In genomic region chr10:133200621-133201031, GRCh38 we compare ENCODE assay signal across 31 cellular contexts. TPM values are rescaled to one million over a fixed set of nuclear protein-coding genes. Genes with fewer than 3 reads are reported as not detected.
"Had no signal": no experiment of that assay in that cellular context is flagged by ENCODE, and none has a peak within 500 bp of the region (broad histone marks: within the 10 kb centered on the region; RNA-seq: fewer than 3 reads in every experiment).

No MANE protein-coding gene starts in this region.

- H3K4me1 ChIP-seq: ascending aorta, breast epithelium, esophagus muscularis mucosa, foreskin keratinocyte, gastrocnemius medialis had no signal

- FAIRE-seq: colon had no signal

- DNase-seq: activated CD4-positive, alpha-beta memory T cell treated with anti-CD3 and anti-CD28 coated beads, Interleukin-2, amount 10 ng/mL, durations not matched to agents 7 days and 5 days; activated CD4-positive, alpha-beta T cell treated with anti-CD3 and anti-CD28 coated beads for 1 hour; activated CD4-positive, alpha-beta T cell treated with anti-CD3 and anti-CD28 coated beads for 4 hours; activated CD4-positive, alpha-beta T cell treated with anti-CD3 and anti-CD28 coated beads, Interleukin-2, amount 10 ng/mL, durations not matched to agents 7 days and 5 days; activated CD4-positive, alpha-beta T cell treated with anti-CD3 and anti-CD28 coated beads, Interleukin-2, amount 50 U/mL, for 4 hours; activated CD8-positive, alpha-beta memory T cell treated with anti-CD3 and anti-CD28 coated beads, Interleukin-2, amount 50 U/mL, for 48 hours; activated gamma-delta T cell; activated naive CD4-positive, alpha-beta T cell; activated naive CD4-positive, alpha-beta T cell treated with anti-CD3 and anti-CD28 coated beads, Interleukin-2, amount 10 ng/mL, durations not matched to agents 7 days and 5 days; activated naive CD8-positive, alpha-beta T cell treated with anti-CD3 and anti-CD28 coated beads, Interleukin-2, amount 10 ng/mL, durations not matched to agents 7 days and 5 days; activated T-cell treated with anti-CD3 and anti-CD28 coated beads for 4 hours; activated T-cell treated with anti-CD3 and anti-CD28 coated beads, Interleukin-2, amount 50 U/mL, for 24 hours; activated T-cell treated with anti-CD3 and anti-CD28 coated beads, Interleukin-2, amount 50 U/mL, for 72 hours; cortex of kidney; dermis blood vessel endothelial cell; effector CD4-positive, alpha-beta T cell; effector memory CD8-positive, alpha-beta T cell; erythroblast; foreskin keratinocyte; gastrocnemius medialis; T-helper 2 cell had no signal

- H3K36me3 Mint-ChIP-seq: activated naive CD4-positive, alpha-beta T cell treated with anti-CD3 and anti-CD28 coated beads, Interleukin-2, amount 10 ng/mL, durations not matched to agents 7 days and 5 days; activated naive CD4-positive, alpha-beta T cell treated with anti-CD3 and anti-CD28 coated beads, Interleukin-2, amount 50 U/mL, for 72 hours; activated naive CD8-positive, alpha-beta T cell treated with anti-CD3 and anti-CD28 coated beads, Interleukin-2, amount 10 ng/mL, durations not matched to agents 7 days and 5 days; brain had no signal

- H3K4me3 ChIP-seq: ascending aorta, breast epithelium, cardiac muscle cell, esophagus muscularis mucosa, gastrocnemius medialis had no signal

- H3K9me3 ChIP-seq: ascending aorta, breast epithelium, esophagus muscularis mucosa, gastrocnemius medialis had no signal

- H3K27ac ChIP-seq: ascending aorta, breast epithelium, cardiac muscle cell, esophagus muscularis mucosa, foreskin keratinocyte, gastrocnemius medialis had no signal

- H3K4me3 Mint-ChIP-seq: activated CD4-positive, alpha-beta memory T cell treated with anti-CD3 and anti-CD28 coated beads, Interleukin-2, amount 10 ng/mL, durations not matched to agents 7 days and 5 days; activated CD4-positive, alpha-beta T cell treated with anti-CD3 and anti-CD28 coated beads, Interleukin-2, amount 10 ng/mL, durations not matched to agents 7 days and 5 days; activated naive CD4-positive, alpha-beta T cell treated with anti-CD3 and anti-CD28 coated beads, Interleukin-2, amount 10 ng/mL, durations not matched to agents 7 days and 5 days; activated naive CD8-positive, alpha-beta T cell treated with anti-CD3 and anti-CD28 coated beads, Interleukin-2, amount 10 ng/mL, durations not matched to agents 7 days and 5 days; activated T-cell treated with anti-CD3 and anti-CD28 coated beads, Interleukin-2, amount 50 U/mL, for 24 hours; activated T-cell treated with anti-CD3 and anti-CD28 coated beads, Interleukin-2, amount 50 U/mL, for 72 hours; brain; central memory CD8-positive, alpha-beta T cell; effector memory CD8-positive, alpha-beta T cell had no signal

- ATAC-seq: activated naive CD4-positive, alpha-beta T cell treated with anti-CD3 and anti-CD28 coated beads, Interleukin-2, amount 50 U/mL, for 72 hours; activated T-cell treated with anti-CD3 and anti-CD28 coated beads, Interleukin-2, amount 50 U/mL, for 72 hours; effector memory CD8-positive, alpha-beta T cell; foreskin keratinocyte; gastrocnemius medialis had no signal

- H3K27me3 ChIP-seq: ascending aorta, cardiac muscle cell, foreskin keratinocyte had no signal

- H3K27me3 Mint-ChIP-seq: activated CD4-positive, alpha-beta memory T cell treated with anti-CD3 and anti-CD28 coated beads, Interleukin-2, amount 10 ng/mL, durations not matched to agents 7 days and 5 days; activated CD4-positive, alpha-beta T cell treated with anti-CD3 and anti-CD28 coated beads, Interleukin-2, amount 10 ng/mL, durations not matched to agents 7 days and 5 days; activated naive CD4-positive, alpha-beta T cell treated with anti-CD3 and anti-CD28 coated beads, Interleukin-2, amount 10 ng/mL, durations not matched to agents 7 days and 5 days; activated naive CD8-positive, alpha-beta T cell treated with anti-CD3 and anti-CD28 coated beads, Interleukin-2, amount 10 ng/mL, durations not matched to agents 7 days and 5 days; activated T-cell treated with anti-CD3 and anti-CD28 coated beads, Interleukin-2, amount 50 U/mL, for 24 hours; brain; central memory CD8-positive, alpha-beta T cell had no signal

- H3K9me3 Mint-ChIP-seq: activated CD4-positive, alpha-beta memory T cell treated with anti-CD3 and anti-CD28 coated beads, Interleukin-2, amount 10 ng/mL, durations not matched to agents 7 days and 5 days; activated CD4-positive, alpha-beta T cell treated with anti-CD3 and anti-CD28 coated beads, Interleukin-2, amount 10 ng/mL, durations not matched to agents 7 days and 5 days; activated naive CD4-positive, alpha-beta T cell treated with anti-CD3 and anti-CD28 coated beads, Interleukin-2, amount 10 ng/mL, durations not matched to agents 7 days and 5 days; activated naive CD4-positive, alpha-beta T cell treated with anti-CD3 and anti-CD28 coated beads, Interleukin-2, amount 50 U/mL, for 72 hours; activated naive CD8-positive, alpha-beta T cell treated with anti-CD3 and anti-CD28 coated beads, Interleukin-2, amount 10 ng/mL, durations not matched to agents 7 days and 5 days; activated T-cell treated with anti-CD3 and anti-CD28 coated beads, Interleukin-2, amount 50 U/mL, for 24 hours; activated T-cell treated with anti-CD3 and anti-CD28 coated beads, Interleukin-2, amount 50 U/mL, for 72 hours; brain; central memory CD8-positive, alpha-beta T cell; effector memory CD8-positive, alpha-beta T cell had no signal

- H3K36me3 ChIP-seq: ascending aorta, breast epithelium, cardiac muscle cell, esophagus muscularis mucosa, gastrocnemius medialis had no signal

- H3K27ac Mint-ChIP-seq: activated CD4-positive, alpha-beta memory T cell treated with anti-CD3 and anti-CD28 coated beads, Interleukin-2, amount 10 ng/mL, durations not matched to agents 7 days and 5 days; activated CD4-positive, alpha-beta T cell treated with anti-CD3 and anti-CD28 coated beads, Interleukin-2, amount 10 ng/mL, durations not matched to agents 7 days and 5 days; activated naive CD4-positive, alpha-beta T cell treated with anti-CD3 and anti-CD28 coated beads, Interleukin-2, amount 10 ng/mL, durations not matched to agents 7 days and 5 days; activated naive CD4-positive, alpha-beta T cell treated with anti-CD3 and anti-CD28 coated beads, Interleukin-2, amount 50 U/mL, for 72 hours; activated naive CD8-positive, alpha-beta T cell treated with anti-CD3 and anti-CD28 coated beads, Interleukin-2, amount 10 ng/mL, durations not matched to agents 7 days and 5 days; activated T-cell treated with anti-CD3 and anti-CD28 coated beads, Interleukin-2, amount 50 U/mL, for 24 hours; activated T-cell treated with anti-CD3 and anti-CD28 coated beads, Interleukin-2, amount 50 U/mL, for 72 hours; brain; effector memory CD8-positive, alpha-beta T cell had no signal

- H3K4me1 Mint-ChIP-seq: activated CD4-positive, alpha-beta memory T cell treated with anti-CD3 and anti-CD28 coated beads, Interleukin-2, amount 10 ng/mL, durations not matched to agents 7 days and 5 days; activated CD4-positive, alpha-beta T cell treated with anti-CD3 and anti-CD28 coated beads, Interleukin-2, amount 10 ng/mL, durations not matched to agents 7 days and 5 days; activated naive CD4-positive, alpha-beta T cell treated with anti-CD3 and anti-CD28 coated beads, Interleukin-2, amount 10 ng/mL, durations not matched to agents 7 days and 5 days; activated naive CD8-positive, alpha-beta T cell treated with anti-CD3 and anti-CD28 coated beads, Interleukin-2, amount 10 ng/mL, durations not matched to agents 7 days and 5 days; central memory CD8-positive, alpha-beta T cell had no signal

RNA-seq across cellular contexts. Expression of gene UTF1, which starts 29.4 kb away (rescaled TPM):
- total RNA-seq: activated CD4-positive, alpha-beta memory T cell treated with anti-CD3 and anti-CD28 coated beads, Interleukin-2, amount 10 ng/mL, durations not matched to agents 7 days and 5 days; activated CD4-positive, alpha-beta T cell treated with anti-CD3 and anti-CD28 coated beads, Interleukin-2, amount 10 ng/mL, durations not matched to agents 7 days and 5 days; activated naive CD4-positive, alpha-beta T cell treated with anti-CD3 and anti-CD28 coated beads, Interleukin-2, amount 50 U/mL, for 72 hours; activated naive CD8-positive, alpha-beta T cell treated with anti-CD3 and anti-CD28 coated beads, Interleukin-2, amount 10 ng/mL, durations not matched to agents 7 days and 5 days; ascending aorta; breast epithelium; cardiac muscle cell; cerebellum; dermis blood vessel endothelial cell; esophagus muscularis mucosa; foreskin keratinocyte; gastrocnemius medialis; T-helper 1 cell treated with Interleukin-12 subunit alpha and Interleukin-12 subunit beta and Interleukin-4 antibody, amounts not matched to agents 30 ng/mL and 1 ng/mL, for 36 hours had no signal
- polyA plus RNA-seq: cardiac muscle cell, foreskin keratinocyte had no signal

RNA-seq across cellular contexts. Expression of gene VENTX, which starts 37.0 kb away (rescaled TPM):
- total RNA-seq: activated CD4-positive, alpha-beta memory T cell treated with anti-CD3 and anti-CD28 coated beads, Interleukin-2, amount 10 ng/mL, durations not matched to agents 7 days and 5 days; activated CD4-positive, alpha-beta T cell treated with anti-CD3 and anti-CD28 coated beads, Interleukin-2, amount 10 ng/mL, durations not matched to agents 7 days and 5 days; activated naive CD4-positive, alpha-beta T cell treated with anti-CD3 and anti-CD28 coated beads, Interleukin-2, amount 50 U/mL, for 72 hours; cardiac muscle cell; dermis blood vessel endothelial cell; foreskin keratinocyte; T-helper 1 cell treated with Interleukin-12 subunit alpha and Interleukin-12 subunit beta and Interleukin-4 antibody, amounts not matched to agents 30 ng/mL and 1 ng/mL, for 36 hours had no signal
- polyA plus RNA-seq: cardiac muscle cell, foreskin keratinocyte had no signal

RNA-seq across cellular contexts. Expression of gene KNDC1, which starts 40.6 kb away (rescaled TPM):
- total RNA-seq: dermis blood vessel endothelial cell had no signal
